Comparison of ENCODE assay signal across 7 cellular contexts in the genomic region with DNA sequence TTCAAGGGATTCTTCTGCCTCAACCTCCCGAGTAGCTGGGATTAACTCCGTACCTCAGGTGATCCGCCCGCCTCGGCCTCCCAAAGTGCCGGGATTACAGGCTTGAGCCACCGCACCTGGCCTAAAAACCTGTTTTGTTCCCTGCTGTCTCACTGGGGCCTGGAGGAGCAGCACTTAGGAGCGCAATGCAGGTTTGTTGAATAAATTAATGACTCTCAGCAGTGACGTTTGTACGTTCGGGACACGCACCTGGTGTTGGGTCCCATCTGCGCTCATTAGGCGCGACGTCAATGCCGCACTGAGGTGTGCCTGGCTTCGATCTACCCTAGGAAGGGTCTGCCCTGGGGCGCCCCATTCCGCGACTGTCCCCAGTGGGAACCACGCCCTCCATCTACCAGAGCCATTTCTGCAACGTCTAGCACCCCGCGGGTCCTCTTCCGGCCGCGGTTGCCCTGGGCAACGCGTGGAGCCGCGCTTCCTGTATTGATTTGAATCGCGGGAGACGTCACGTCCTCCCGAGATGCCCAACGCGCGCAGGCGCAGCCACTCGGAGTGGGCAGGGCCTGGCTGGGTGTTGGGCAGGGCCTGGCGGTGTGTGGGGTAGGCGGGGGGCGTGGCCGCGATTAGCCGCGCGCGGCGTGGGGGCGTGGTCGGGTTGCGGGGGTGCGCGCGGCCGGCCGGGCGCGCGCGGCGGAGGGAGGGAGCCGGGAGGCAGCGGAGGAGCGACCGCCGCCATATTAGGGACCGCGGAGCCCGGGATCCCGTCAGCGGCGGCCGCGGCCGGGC.
A peak's percentile ranks its signal among the peaks of the same experiment; 100 is the strongest.
DNase-seq lines count a peak whose midpoint lies in the region; ATAC-seq, FAIRE-seq and TF ChIP-seq lines count a peak whose summit lies in the region.

FZR1 (plus strand) TSS at position 714 of the 786 bp plus-strand sequence. CDS start 16,679 bp downstream, outside the sequence.

- DNase-seq in GM18507 (ENCODE audit: extremely low spot score, insufficient read length, low read depth): peak; percentile 100
- DNase-seq in NCI-H2029 treated with DMSO at 0.1 percent for 48 hours (lab: John Stamatoyannopoulos, UW): peak; percentile 86
- peak; percentile 99 for DNase-seq in T-helper 9 cell
- DNase-seq in astrocyte of the hippocampus (ENCODE audit: low read depth, low spot score): peak; percentile 100
- peak; percentile 91 to 99 for DNase-seq in hippocampal formation (lab: John Stamatoyannopoulos, UW)
- DNase-seq in retinal pigment epithelial cell (ENCODE audit: low read depth): peak; percentile 89

- no peak for TF ChIP-seq CTCF in retinal pigment epithelial cell (conservative IDR thresholded peaks at IDR 0.05; ENCODE audit: low read depth, low read length)

- peak; percentile 96 for FAIRE-seq in GM18507 (lab: Jason Lieb, UNC)

- peak; percentile 86 for ATAC-seq in HG02981 (IDR thresholded peaks at IDR 0.05; ENCODE audit: unreplicated experiment)

- peak within 1 kb of the TSS; percentile 82 for H3K4me3 ChIP-seq in retinal pigment epithelial cell (ENCODE audit: low read length)

Comparison
In these comparisons a context has a peak if more than half of its experiments do, and no peak if none do; other contexts are left out.
1. Peak in every context shown above with its lines: DNase-seq, ATAC-seq and H3K4me3 ChIP-seq.